In genomic region chr9:33157960-33158359, GRCh38 we compare ENCODE assay signal across 9 cellular contexts. TPM values are rescaled to one million over a fixed set of nuclear protein-coding genes. Genes with fewer than 3 reads are reported as not detected.
A peak's percentile ranks its signal among the peaks of the same experiment; 100 is the strongest.
DNase-seq lines count a peak whose midpoint lies in the region; TF ChIP-seq lines count a peak whose summit lies in the region.
"Had no signal": no experiment of that assay in that cellular context is flagged by ENCODE, and none has a peak within 500 bp of the region (broad histone marks: within the 10 kb centered on the region; RNA-seq: fewer than 3 reads in every experiment).

No MANE protein-coding gene starts in this region.

- no peak overlapping the region for H3K4ac ChIP-seq in mesendoderm (ENCODE audit: low read depth, low read length)

- H3K56ac ChIP-seq in mesendoderm (ENCODE audit: low read length): peak overlapping the region; percentile 20

- H3K4me3 ChIP-seq in mesendoderm (ENCODE audit: low read length) (no peak overlapping the region), thymus (ENCODE audit: low read length) (no peak overlapping the region)

- peaks cover 6% of the 10 kb centered on the region for H3K36me3 Mint-ChIP-seq in activated T-cell treated with anti-CD3 and anti-CD28 coated beads, Interleukin-2, amount 50 U/mL, for 24 hours (ENCODE audit: low read depth)
- H3K36me3 Mint-ChIP-seq in brain: peaks cover 7% of the 10 kb centered on the region

- H3K27me3 ChIP-seq in mesendoderm (ENCODE audit: insufficient read depth, low read length, poor library complexity) (no peaks in the 10 kb centered on the region), thymus (ENCODE audit: control insufficient read depth, insufficient read depth) (no peaks in the 10 kb centered on the region)

- H3K27ac ChIP-seq in mesendoderm (ENCODE audit: low read depth, low read length) (no peak overlapping the region), thymus (ENCODE audit: low read depth) (peak overlapping the region; percentile 86)

- H3K79me2 ChIP-seq in mesendoderm (ENCODE audit: control insufficient read depth, insufficient read depth, low read length): peaks cover 14% of the 10 kb centered on the region

- H2AK5ac ChIP-seq in mesendoderm (ENCODE audit: low read length): no peak overlapping the region

- no peak overlapping the region for H4K5ac ChIP-seq in mesendoderm (ENCODE audit: low read length)

- H3K4me1 Mint-ChIP-seq in activated T-cell treated with anti-CD3 and anti-CD28 coated beads, Interleukin-2, amount 50 U/mL, for 24 hours (ENCODE audit: low read depth): peaks cover 95% of the 10 kb centered on the region
- peaks cover 51% of the 10 kb centered on the region for H3K4me1 Mint-ChIP-seq in brain

- H3K9me3 ChIP-seq in thymus (ENCODE audit: control insufficient read depth): no peaks in the 10 kb centered on the region

- peak overlapping the region; percentile 65 for H3K4me3 Mint-ChIP-seq in activated T-cell treated with anti-CD3 and anti-CD28 coated beads, Interleukin-2, amount 50 U/mL, for 24 hours
- peak overlapping the region in 2 of 5 experiments; percentile 26 to 28 for H3K4me3 Mint-ChIP-seq in brain

- H3K36me3 ChIP-seq in mesendoderm (ENCODE audit: control insufficient read depth, insufficient read depth, low read length) (no peaks in the 10 kb centered on the region), thymus (ENCODE audit: control insufficient read depth, insufficient read depth) (no peaks in the 10 kb centered on the region)

- no peak for TF ChIP-seq CTCF in brain (conservative IDR thresholded peaks at IDR 0.05)

- H3K9me3 Mint-ChIP-seq in activated T-cell treated with anti-CD3 and anti-CD28 coated beads, Interleukin-2, amount 50 U/mL, for 24 hours: no peaks in the 10 kb centered on the region
- peaks cover 0 to 8% (median 3%) of the 10 kb centered on the region in 5 experiments for H3K9me3 Mint-ChIP-seq in brain

- peaks cover 27% of the 10 kb centered on the region for H3K79me1 ChIP-seq in mesendoderm (ENCODE audit: low read length)

- H4K8ac ChIP-seq in mesendoderm (ENCODE audit: low read depth, low read length): no peak overlapping the region

- peak overlapping the region; percentile 97 for H3K27ac Mint-ChIP-seq in activated T-cell treated with anti-CD3 and anti-CD28 coated beads, Interleukin-2, amount 50 U/mL, for 24 hours
- H3K27ac Mint-ChIP-seq in brain: peak overlapping the region in 4 of 5 experiments; percentile 13 to 89 (median 32)

- DNase-seq in activated T-cell treated with anti-CD3 and anti-CD28 coated beads, Interleukin-2, amount 50 U/mL, for 24 hours: no peak
- no peak for DNase-seq in activated T-cell treated with anti-CD3 and anti-CD28 coated beads, Interleukin-2, amount 50 U/mL, for 1 hour
- peak; percentile 55 for DNase-seq in mesendoderm
- DNase-seq in amniotic stem cell (lab: John Stamatoyannopoulos, UW): no peak
- DNase-seq in NCI-H524 (lab: John Stamatoyannopoulos, UW): no peak
- no peak for DNase-seq in GF-D8 (lab: John Stamatoyannopoulos, UW)
- DNase-seq: OCI-M1 had no signal

- H2BK5ac ChIP-seq in mesendoderm (ENCODE audit: low read length): no peak overlapping the region

- no peaks in the 10 kb centered on the region for H3K27me3 Mint-ChIP-seq in activated T-cell treated with anti-CD3 and anti-CD28 coated beads, Interleukin-2, amount 50 U/mL, for 24 hours
- H3K27me3 Mint-ChIP-seq in brain: no peaks in the 10 kb centered on the region

- WGBS in mesendoderm (ENCODE audit: extremely low coverage, insufficient coverage, low lambda C conversion rate): no CpG with 5 or more reads among the region's 4 CpGs
- 83% methylated on average over 4 of the region's 4 CpGs for WGBS in thymus

- no peak overlapping the region for H2BK15ac ChIP-seq in mesendoderm (replicated peaks; ENCODE audit: low read depth)

- H2BK120ac ChIP-seq in mesendoderm (ENCODE audit: low read depth, low read length): no peak overlapping the region

- no peak overlapping the region for H3K9ac ChIP-seq in mesendoderm (ENCODE audit: low read length)

- no peak overlapping the region for H3K18ac ChIP-seq in mesendoderm (ENCODE audit: low read length)

- no peak overlapping the region for H3K4me2 ChIP-seq in mesendoderm (ENCODE audit: low read length)

- H3K4me1 ChIP-seq in mesendoderm (ENCODE audit: control insufficient read depth, low read depth, low read length) (peaks cover 22% of the 10 kb centered on the region), thymus (ENCODE audit: control insufficient read depth, insufficient read depth, low read length) (peaks cover 50% of the 10 kb centered on the region)

- H3K23ac ChIP-seq in mesendoderm (ENCODE audit: low read length): peak overlapping the region; percentile 48

RNA-seq across cellular contexts. Expression of gene B4GALT1, which starts 9.2 kb away (rescaled TPM):
- polyA plus RNA-seq in brain (ENCODE audit: insufficient read depth, low read depth, low replicate concordance) (16.7 TPM), thymus (37.1 TPM)
- polyA plus RNA-seq in mesendoderm (2013, experiment 1 of 2): 16.0 TPM
- polyA plus RNA-seq in mesendoderm (2013, experiment 2 of 2): 15.4 TPM
